Comparison of ENCODE assay signal across 1 cellular context in the genomic region with DNA sequence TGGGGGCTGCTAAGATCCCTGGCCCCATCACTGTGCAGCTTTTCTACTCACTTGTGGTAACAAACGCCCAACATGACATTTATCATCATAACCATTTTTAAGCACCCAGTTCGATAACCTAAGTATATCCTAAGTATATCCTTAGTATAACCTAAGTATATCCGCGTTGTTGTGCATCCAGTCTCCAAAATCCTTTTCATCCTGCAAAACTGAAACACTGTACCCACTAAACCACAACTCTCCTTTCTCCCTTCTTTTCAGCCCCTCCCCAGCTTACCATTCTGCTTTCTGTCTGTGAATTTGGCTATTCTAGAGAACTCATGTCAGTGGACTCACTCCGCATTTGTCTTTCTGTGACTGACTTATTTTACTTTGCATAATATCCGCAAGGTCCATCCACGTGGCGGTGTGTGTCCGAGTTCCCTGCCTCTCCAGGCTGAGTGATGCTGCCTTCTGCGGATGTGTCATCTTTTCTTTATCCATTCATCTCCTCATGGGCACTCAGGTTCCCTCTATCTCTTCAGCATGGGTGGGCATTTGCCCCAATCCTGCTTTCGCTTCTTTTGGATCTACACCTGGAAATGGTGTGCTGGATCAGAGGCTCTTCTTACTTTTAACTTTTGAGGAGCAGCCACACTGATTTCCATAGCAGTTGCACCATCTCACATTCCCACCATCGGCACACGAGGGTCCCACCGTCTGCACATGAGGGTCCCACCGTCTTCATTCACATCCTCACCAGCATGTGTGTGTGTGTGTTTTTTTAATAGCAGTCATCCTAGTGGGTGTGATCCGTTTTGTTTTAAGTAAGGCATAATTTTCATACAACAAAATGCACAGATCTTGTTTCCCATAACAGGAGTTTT.
TF ChIP-seq lines count a peak whose summit lies in the region.

No MANE protein-coding gene starts in this region.

TF ChIP-seq in K562, 482 proteins besides CTCF, POLR2A, EP300 and RAD21 (continued from another document and continues in another):
- TF ChIP-seq, protein P1, sequence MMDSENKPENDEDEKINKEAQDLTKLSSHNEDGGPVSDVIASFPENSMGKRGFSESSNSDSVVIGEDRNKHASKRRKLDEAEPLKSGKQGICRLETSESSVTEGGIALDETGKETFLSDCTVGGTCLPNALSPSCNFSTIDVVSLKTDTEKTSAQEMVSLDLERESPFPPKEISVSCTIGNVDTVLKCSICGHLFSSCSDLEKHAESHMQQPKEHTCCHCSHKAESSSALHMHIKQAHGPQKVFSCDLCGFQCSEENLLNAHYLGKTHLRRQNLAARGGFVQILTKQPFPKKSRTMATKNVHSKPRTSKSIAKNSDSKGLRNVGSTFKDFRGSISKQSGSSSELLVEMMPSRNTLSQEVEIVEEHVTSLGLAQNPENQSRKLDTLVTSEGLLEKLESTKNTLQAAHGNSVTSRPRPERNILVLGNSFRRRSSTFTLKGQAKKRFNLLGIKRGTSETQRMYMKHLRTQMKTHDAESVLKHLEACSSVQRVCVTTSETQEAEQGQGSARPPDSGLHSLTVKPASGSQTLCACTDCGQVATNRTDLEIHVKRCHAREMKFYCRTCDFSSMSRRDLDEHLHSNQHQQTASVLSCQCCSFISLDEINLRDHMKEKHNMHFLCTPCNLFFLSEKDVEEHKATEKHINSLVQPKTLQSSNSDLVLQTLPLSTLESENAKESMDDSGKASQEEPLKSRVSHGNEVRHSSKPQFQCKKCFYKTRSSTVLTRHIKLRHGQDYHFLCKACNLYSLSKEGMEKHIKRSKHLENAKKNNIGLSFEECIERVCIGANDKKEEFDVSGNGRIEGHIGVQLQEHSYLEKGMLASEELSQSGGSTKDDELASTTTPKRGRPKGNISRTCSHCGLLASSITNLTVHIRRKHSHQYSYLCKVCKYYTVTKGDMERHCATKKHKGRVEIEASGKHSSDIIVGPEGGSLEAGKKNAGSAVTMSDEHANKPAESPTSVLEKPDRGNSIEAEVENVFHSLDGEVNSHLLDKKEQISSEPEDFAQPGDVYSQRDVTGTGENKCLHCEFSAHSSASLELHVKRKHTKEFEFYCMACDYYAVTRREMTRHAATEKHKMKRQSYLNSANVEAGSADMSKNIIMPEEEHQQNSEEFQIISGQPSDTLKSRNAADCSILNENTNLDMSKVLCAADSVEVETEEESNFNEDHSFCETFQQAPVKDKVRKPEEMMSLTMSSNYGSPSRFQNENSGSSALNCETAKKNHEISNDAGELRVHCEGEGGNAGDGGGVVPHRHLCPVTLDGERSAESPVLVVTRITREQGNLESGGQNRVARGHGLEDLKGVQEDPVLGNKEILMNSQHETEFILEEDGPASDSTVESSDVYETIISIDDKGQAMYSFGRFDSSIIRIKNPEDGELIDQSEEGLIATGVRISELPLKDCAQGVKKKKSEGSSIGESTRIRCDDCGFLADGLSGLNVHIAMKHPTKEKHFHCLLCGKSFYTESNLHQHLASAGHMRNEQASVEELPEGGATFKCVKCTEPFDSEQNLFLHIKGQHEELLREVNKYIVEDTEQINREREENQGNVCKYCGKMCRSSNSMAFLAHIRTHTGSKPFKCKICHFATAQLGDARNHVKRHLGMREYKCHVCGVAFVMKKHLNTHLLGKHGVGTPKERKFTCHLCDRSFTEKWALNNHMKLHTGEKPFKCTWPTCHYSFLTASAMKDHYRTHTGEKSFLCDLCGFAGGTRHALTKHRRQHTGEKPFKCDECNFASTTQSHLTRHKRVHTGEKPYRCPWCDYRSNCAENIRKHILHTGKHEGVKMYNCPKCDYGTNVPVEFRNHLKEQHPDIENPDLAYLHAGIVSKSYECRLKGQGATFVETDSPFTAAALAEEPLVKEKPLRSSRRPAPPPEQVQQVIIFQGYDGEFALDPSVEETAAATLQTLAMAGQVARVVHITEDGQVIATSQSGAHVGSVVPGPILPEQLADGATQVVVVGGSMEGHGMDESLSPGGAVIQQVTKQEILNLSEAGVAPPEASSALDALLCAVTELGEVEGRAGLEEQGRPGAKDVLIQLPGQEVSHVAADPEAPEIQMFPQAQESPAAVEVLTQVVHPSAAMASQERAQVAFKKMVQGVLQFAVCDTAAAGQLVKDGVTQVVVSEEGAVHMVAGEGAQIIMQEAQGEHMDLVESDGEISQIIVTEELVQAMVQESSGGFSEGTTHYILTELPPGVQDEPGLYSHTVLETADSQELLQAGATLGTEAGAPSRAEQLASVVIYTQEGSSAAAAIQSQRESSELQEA (IDR thresholded peaks at IDR 0.05; ENCODE audit: low read depth) = no peak
- TF ChIP-seq, protein P2, sequence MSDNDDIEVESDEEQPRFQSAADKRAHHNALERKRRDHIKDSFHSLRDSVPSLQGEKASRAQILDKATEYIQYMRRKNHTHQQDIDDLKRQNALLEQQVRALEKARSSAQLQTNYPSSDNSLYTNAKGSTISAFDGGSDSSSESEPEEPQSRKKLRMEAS (CRISPR knock-in tag; IDR thresholded peaks at IDR 0.05) = peak; percentile 61; the same call in 1 of the 2 replicates
- TF ChIP-seq, protein P3, sequence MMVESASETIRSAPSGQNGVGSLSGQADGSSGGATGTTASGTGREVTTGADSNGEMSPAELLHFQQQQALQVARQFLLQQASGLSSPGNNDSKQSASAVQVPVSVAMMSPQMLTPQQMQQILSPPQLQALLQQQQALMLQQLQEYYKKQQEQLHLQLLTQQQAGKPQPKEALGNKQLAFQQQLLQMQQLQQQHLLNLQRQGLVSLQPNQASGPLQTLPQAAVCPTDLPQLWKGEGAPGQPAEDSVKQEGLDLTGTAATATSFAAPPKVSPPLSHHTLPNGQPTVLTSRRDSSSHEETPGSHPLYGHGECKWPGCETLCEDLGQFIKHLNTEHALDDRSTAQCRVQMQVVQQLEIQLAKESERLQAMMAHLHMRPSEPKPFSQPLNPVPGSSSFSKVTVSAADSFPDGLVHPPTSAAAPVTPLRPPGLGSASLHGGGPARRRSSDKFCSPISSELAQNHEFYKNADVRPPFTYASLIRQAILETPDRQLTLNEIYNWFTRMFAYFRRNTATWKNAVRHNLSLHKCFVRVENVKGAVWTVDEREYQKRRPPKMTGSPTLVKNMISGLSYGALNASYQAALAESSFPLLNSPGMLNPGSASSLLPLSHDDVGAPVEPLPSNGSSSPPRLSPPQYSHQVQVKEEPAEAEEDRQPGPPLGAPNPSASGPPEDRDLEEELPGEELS (CRISPR knock-in tag; IDR thresholded peaks at IDR 0.05; ENCODE audit: borderline replicate concordance) = no peak
- TF ChIP-seq ZFP36 (IDR thresholded peaks at IDR 0.05; ENCODE audit: low read depth, low read length, partially characterized antibody) (peak; percentile 61), ZNF316 (IDR thresholded peaks at IDR 0.05) (no peak), XRCC4 (IDR thresholded peaks at IDR 0.05; ENCODE audit: extremely low read depth, insufficient read depth, insufficient read length) (no peak), IRF2 (CRISPR knock-in tag; IDR thresholded peaks at IDR 0.05) (peak; percentile 5; the same call in 1 of the 2 replicates), KLF6 (CRISPR knock-in tag; IDR thresholded peaks at IDR 0.05; ENCODE audit: borderline replicate concordance) (no peak), GABPB1 (CRISPR knock-in tag; IDR thresholded peaks at IDR 0.05) (0 out of 2 replicates have a peak, but pooled peaks have one; percentile 40), ZNF785 (CRISPR knock-in tag; IDR thresholded peaks at IDR 0.05) (no peak), TEAD4 (IDR thresholded peaks at IDR 0.05; ENCODE audit: low read length) (no peak), TEAD4 (CRISPR knock-in tag; IDR thresholded peaks at IDR 0.05; ENCODE audit: borderline replicate concordance) (peak; percentile 81), TCF7 (IDR thresholded peaks at IDR 0.05; ENCODE audit: borderline replicate concordance) (no peak), RBBP5 (IDR thresholded peaks at IDR 0.05; ENCODE audit: borderline replicate concordance, insufficient read depth, low read length, poor library complexity, severe bottlenecking) (no peak), ZNF146 (CRISPR knock-in tag; IDR thresholded peaks at IDR 0.05; ENCODE audit: unreplicated experiment) (no peak), ZNF174 (CRISPR knock-in tag; IDR thresholded peaks at IDR 0.05) (no peak), SRSF7 (optimal IDR thresholded peaks at IDR 0.05; ENCODE audit: low read depth, low read length) (no peak), POLR2B (IDR thresholded peaks at IDR 0.05; ENCODE audit: low read depth, partially characterized antibody) (no peak), C11orf30 (IDR thresholded peaks at IDR 0.05; ENCODE audit: low read depth) (no peak)
- TF ChIP-seq, protein P4, sequence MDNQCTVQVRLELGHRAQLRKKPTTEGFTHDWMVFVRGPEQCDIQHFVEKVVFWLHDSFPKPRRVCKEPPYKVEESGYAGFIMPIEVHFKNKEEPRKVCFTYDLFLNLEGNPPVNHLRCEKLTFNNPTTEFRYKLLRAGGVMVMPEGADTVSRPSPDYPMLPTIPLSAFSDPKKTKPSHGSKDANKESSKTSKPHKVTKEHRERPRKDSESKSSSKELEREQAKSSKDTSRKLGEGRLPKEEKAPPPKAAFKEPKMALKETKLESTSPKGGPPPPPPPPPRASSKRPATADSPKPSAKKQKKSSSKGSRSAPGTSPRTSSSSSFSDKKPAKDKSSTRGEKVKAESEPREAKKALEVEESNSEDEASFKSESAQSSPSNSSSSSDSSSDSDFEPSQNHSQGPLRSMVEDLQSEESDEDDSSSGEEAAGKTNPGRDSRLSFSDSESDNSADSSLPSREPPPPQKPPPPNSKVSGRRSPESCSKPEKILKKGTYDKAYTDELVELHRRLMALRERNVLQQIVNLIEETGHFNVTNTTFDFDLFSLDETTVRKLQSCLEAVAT (IDR thresholded peaks at IDR 0.05) = 0 out of 4 replicates have a peak, but pooled peaks of 1 of the 2 experiments have one; percentile 28
- TF ChIP-seq, protein P5, sequence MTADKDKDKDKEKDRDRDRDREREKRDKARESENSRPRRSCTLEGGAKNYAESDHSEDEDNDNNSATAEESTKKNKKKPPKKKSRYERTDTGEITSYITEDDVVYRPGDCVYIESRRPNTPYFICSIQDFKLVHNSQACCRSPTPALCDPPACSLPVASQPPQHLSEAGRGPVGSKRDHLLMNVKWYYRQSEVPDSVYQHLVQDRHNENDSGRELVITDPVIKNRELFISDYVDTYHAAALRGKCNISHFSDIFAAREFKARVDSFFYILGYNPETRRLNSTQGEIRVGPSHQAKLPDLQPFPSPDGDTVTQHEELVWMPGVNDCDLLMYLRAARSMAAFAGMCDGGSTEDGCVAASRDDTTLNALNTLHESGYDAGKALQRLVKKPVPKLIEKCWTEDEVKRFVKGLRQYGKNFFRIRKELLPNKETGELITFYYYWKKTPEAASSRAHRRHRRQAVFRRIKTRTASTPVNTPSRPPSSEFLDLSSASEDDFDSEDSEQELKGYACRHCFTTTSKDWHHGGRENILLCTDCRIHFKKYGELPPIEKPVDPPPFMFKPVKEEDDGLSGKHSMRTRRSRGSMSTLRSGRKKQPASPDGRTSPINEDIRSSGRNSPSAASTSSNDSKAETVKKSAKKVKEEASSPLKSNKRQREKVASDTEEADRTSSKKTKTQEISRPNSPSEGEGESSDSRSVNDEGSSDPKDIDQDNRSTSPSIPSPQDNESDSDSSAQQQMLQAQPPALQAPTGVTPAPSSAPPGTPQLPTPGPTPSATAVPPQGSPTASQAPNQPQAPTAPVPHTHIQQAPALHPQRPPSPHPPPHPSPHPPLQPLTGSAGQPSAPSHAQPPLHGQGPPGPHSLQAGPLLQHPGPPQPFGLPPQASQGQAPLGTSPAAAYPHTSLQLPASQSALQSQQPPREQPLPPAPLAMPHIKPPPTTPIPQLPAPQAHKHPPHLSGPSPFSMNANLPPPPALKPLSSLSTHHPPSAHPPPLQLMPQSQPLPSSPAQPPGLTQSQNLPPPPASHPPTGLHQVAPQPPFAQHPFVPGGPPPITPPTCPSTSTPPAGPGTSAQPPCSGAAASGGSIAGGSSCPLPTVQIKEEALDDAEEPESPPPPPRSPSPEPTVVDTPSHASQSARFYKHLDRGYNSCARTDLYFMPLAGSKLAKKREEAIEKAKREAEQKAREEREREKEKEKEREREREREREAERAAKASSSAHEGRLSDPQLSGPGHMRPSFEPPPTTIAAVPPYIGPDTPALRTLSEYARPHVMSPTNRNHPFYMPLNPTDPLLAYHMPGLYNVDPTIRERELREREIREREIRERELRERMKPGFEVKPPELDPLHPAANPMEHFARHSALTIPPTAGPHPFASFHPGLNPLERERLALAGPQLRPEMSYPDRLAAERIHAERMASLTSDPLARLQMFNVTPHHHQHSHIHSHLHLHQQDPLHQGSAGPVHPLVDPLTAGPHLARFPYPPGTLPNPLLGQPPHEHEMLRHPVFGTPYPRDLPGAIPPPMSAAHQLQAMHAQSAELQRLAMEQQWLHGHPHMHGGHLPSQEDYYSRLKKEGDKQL (CRISPR knock-in tag; IDR thresholded peaks at IDR 0.05; ENCODE audit: borderline replicate concordance) = peak; percentile 90; the same call in 1 of the 2 replicates
- TF ChIP-seq, protein P6, sequence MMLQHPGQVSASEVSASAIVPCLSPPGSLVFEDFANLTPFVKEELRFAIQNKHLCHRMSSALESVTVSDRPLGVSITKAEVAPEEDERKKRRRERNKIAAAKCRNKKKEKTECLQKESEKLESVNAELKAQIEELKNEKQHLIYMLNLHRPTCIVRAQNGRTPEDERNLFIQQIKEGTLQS (IDR thresholded peaks at IDR 0.05) = no peak
- TF ChIP-seq, protein P6 (CRISPR knock-in tag; conservative IDR thresholded peaks at IDR 0.05) = 0 out of 2 replicates have a peak, but pooled peaks have one; percentile 14
- TF ChIP-seq, protein P7, sequence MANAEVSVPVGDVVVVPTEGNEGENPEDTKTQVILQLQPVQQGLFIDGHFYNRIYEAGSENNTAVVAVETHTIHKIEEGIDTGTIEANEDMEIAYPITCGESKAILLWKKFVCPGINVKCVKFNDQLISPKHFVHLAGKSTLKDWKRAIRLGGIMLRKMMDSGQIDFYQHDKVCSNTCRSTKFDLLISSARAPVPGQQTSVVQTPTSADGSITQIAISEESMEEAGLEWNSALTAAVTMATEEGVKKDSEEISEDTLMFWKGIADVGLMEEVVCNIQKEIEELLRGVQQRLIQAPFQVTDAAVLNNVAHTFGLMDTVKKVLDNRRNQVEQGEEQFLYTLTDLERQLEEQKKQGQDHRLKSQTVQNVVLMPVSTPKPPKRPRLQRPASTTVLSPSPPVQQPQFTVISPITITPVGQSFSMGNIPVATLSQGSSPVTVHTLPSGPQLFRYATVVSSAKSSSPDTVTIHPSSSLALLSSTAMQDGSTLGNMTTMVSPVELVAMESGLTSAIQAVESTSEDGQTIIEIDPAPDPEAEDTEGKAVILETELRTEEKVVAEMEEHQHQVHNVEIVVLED (CRISPR knock-in tag; IDR thresholded peaks at IDR 0.05) = no peak
- TF ChIP-seq, protein P8, sequence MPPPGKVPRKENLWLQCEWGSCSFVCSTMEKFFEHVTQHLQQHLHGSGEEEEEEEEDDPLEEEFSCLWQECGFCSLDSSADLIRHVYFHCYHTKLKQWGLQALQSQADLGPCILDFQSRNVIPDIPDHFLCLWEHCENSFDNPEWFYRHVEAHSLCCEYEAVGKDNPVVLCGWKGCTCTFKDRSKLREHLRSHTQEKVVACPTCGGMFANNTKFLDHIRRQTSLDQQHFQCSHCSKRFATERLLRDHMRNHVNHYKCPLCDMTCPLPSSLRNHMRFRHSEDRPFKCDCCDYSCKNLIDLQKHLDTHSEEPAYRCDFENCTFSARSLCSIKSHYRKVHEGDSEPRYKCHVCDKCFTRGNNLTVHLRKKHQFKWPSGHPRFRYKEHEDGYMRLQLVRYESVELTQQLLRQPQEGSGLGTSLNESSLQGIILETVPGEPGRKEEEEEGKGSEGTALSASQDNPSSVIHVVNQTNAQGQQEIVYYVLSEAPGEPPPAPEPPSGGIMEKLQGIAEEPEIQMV (tag; conservative IDR thresholded peaks at IDR 0.05; ENCODE audit: low read depth) = no peak
